1 cellular context compared by ENCODE assay signal in the genomic region with DNA sequence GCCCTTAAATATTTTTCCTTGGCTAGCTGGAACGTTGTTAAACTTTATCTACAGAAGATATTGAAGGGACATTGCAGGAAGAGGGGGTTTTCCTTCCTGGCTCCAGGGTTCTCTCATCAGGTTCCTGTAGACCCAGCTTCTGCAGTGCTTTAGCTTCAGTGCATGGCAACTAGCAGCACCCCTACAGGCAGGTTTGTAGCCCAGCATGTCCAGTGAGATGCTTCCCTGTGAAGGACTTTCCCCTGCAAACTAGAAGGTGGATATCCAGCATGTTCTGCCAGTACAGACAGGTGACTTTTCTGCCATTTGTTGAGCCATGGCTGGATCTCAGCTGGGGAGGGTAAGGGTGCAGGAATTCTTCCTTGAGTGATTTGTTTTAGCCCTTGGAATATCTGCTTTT.
TF ChIP-seq lines count a peak whose summit lies in the region.

No MANE protein-coding gene starts in this region.

TF ChIP-seq in GM12878, 131 proteins besides CTCF, POLR2A, EP300 and RAD21 (continued from another document):
- TF ChIP-seq ZBTB40 (IDR thresholded peaks at IDR 0.05; ENCODE audit: borderline replicate concordance) (no peak), ZNF207 (IDR thresholded peaks at IDR 0.05; ENCODE audit: borderline replicate concordance) (no peak), YBX1 (IDR thresholded peaks at IDR 0.05) (no peak), BCL3 (IDR thresholded peaks at IDR 0.05; ENCODE audit: borderline replicate concordance, insufficient read depth, low read depth, low read length, poor library complexity, severe bottlenecking) (no peak), CBX3 (IDR thresholded peaks at IDR 0.05; ENCODE audit: borderline replicate concordance, low read depth) (no peak), REST (IDR thresholded peaks at IDR 0.05; ENCODE audit: low read depth, low read length) (no peak), ZNF687 (IDR thresholded peaks at IDR 0.05) (no peak), TAF1 (IDR thresholded peaks at IDR 0.05; ENCODE audit: borderline replicate concordance, low read depth, low read length) (no peak), EZH2 (IDR thresholded peaks at IDR 0.05; ENCODE audit: borderline replicate concordance, control insufficient read depth, low read depth, low read length) (no peak), SMAD1 (IDR thresholded peaks at IDR 0.05; ENCODE audit: low read depth, partially characterized antibody) (no peak), JUNB (IDR thresholded peaks at IDR 0.05) (no peak), ZNF217 (IDR thresholded peaks at IDR 0.05) (no peak), ATF2 (IDR thresholded peaks at IDR 0.05; ENCODE audit: low read length) (no peak), MTA2 (IDR thresholded peaks at IDR 0.05; ENCODE audit: low read depth) (no peak), SREBF2 (IDR thresholded peaks at IDR 0.05; ENCODE audit: low read length) (no peak)
- TF ChIP-seq, protein P1, sequence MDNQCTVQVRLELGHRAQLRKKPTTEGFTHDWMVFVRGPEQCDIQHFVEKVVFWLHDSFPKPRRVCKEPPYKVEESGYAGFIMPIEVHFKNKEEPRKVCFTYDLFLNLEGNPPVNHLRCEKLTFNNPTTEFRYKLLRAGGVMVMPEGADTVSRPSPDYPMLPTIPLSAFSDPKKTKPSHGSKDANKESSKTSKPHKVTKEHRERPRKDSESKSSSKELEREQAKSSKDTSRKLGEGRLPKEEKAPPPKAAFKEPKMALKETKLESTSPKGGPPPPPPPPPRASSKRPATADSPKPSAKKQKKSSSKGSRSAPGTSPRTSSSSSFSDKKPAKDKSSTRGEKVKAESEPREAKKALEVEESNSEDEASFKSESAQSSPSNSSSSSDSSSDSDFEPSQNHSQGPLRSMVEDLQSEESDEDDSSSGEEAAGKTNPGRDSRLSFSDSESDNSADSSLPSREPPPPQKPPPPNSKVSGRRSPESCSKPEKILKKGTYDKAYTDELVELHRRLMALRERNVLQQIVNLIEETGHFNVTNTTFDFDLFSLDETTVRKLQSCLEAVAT (IDR thresholded peaks at IDR 0.05): no peak
